ENCODE assay signal across 1 cellular context in the genomic region with DNA sequence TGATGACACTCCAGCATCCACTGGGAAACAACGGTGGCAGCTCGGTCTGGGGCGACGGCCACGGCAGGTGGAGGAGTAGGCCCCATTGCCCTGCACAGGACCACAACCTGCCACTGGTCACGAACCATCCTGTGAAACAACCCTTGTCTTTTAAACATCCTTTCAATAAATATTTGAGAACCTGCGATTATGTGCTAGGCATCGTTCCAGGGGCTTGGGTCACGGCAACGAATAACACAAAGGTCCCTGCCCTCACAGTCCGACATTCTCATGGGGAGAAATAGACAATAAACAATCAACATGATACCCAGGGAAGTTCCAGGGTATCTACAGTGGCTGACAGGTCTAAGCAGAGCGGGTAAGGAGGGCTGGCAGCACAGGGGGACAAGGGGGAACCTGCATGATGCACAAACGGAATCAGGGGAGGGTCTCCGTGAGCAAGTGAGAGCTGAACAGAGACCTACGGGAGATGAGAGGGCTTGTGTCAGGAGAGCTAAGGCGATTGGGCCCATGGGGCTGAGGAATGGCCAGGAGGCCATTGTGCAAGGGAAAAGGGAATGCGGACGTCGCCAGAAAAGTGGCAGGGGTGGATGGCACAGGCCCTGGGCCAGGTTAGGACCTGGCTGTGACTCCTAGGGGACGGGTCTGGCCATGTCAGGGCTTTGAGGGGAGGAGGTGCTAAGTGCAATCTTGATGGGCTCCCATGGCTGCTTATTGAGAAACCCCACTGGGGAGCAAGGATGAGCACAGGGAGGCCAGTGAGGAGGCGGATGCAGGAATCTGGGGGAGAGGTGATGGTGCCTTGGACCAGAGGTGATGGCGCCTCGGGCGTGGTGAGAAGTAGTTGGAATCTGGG.
A peak's percentile ranks its signal among the peaks of the same experiment; 100 is the strongest.
TF ChIP-seq lines count a peak whose summit lies in the region.

No MANE protein-coding gene starts in this region.

TF ChIP-seq in HepG2, 621 proteins besides CTCF, POLR2A, EP300 and RAD21 (continued from another document and continues in another):
- TF ChIP-seq, protein P1, sequence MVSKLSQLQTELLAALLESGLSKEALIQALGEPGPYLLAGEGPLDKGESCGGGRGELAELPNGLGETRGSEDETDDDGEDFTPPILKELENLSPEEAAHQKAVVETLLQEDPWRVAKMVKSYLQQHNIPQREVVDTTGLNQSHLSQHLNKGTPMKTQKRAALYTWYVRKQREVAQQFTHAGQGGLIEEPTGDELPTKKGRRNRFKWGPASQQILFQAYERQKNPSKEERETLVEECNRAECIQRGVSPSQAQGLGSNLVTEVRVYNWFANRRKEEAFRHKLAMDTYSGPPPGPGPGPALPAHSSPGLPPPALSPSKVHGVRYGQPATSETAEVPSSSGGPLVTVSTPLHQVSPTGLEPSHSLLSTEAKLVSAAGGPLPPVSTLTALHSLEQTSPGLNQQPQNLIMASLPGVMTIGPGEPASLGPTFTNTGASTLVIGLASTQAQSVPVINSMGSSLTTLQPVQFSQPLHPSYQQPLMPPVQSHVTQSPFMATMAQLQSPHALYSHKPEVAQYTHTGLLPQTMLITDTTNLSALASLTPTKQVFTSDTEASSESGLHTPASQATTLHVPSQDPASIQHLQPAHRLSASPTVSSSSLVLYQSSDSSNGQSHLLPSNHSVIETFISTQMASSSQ (IDR thresholded peaks at IDR 0.05; ENCODE audit: low read depth): no peak
- TF ChIP-seq, protein P1 (CRISPR knock-in tag; IDR thresholded peaks at IDR 0.05; ENCODE audit: borderline replicate concordance): no peak
- TF ChIP-seq CCDC6 (CRISPR knock-in tag; IDR thresholded peaks at IDR 0.05) (no peak), ZBTB7B (CRISPR knock-in tag; IDR thresholded peaks at IDR 0.05) (no peak), HES4 (CRISPR knock-in tag; IDR thresholded peaks at IDR 0.05; ENCODE audit: borderline replicate concordance) (no peak), ARNT (IDR thresholded peaks at IDR 0.05) (no peak), TARDBP (CRISPR knock-in tag; IDR thresholded peaks at IDR 0.05) (0 out of 2 replicates have a peak, but pooled peaks have one; percentile 19), RELA (CRISPR knock-in tag; IDR thresholded peaks at IDR 0.05) (no peak), ZNF598 (CRISPR knock-in tag; IDR thresholded peaks at IDR 0.05; ENCODE audit: borderline replicate concordance) (no peak), ZBTB8A (CRISPR knock-in tag; IDR thresholded peaks at IDR 0.05; ENCODE audit: borderline replicate concordance, low read depth) (no peak), ZBTB20 (CRISPR knock-in tag; IDR thresholded peaks at IDR 0.05; ENCODE audit: borderline replicate concordance, low read depth) (no peak), PHF20 (CRISPR knock-in tag; IDR thresholded peaks at IDR 0.05) (no peak), AKAP8 (CRISPR knock-in tag; IDR thresholded peaks at IDR 0.05) (no peak), SALL2 (CRISPR knock-in tag; IDR thresholded peaks at IDR 0.05) (no peak), MEIS2 (CRISPR knock-in tag; IDR thresholded peaks at IDR 0.05) (no peak), ATAD3A (CRISPR knock-in tag; IDR thresholded peaks at IDR 0.05) (no peak), CEBPB (IDR thresholded peaks at IDR 0.05; ENCODE audit: borderline replicate concordance, low read depth, low read length) (no peak), SOX13 (IDR thresholded peaks at IDR 0.05) (peak; percentile 85), SOX13 (CRISPR knock-in tag; conservative IDR thresholded peaks at IDR 0.05 in 1 of 2, IDR thresholded peaks at IDR 0.05 in 1 of 2) (peak in 1 of 2 experiments; percentile 94; a peak in 2 of 4 replicates), SPEN (CRISPR knock-in tag; IDR thresholded peaks at IDR 0.05; ENCODE audit: low read depth) (0 out of 2 replicates have a peak, but pooled peaks have one; percentile 31), ERF (CRISPR knock-in tag; IDR thresholded peaks at IDR 0.05) (no peak), NPAS2 (CRISPR knock-in tag; IDR thresholded peaks at IDR 0.05; ENCODE audit: borderline replicate concordance) (no peak), JUNB (CRISPR knock-in tag; IDR thresholded peaks at IDR 0.05; ENCODE audit: borderline replicate concordance) (no peak), GTF2F1 (IDR thresholded peaks at IDR 0.05; ENCODE audit: low read length) (no peak), ZNF232 (CRISPR knock-in tag; IDR thresholded peaks at IDR 0.05; ENCODE audit: borderline replicate concordance) (no peak), ZNF564 (CRISPR knock-in tag; IDR thresholded peaks at IDR 0.05) (no peak), ZNF367 (CRISPR knock-in tag; IDR thresholded peaks at IDR 0.05; ENCODE audit: borderline replicate concordance) (no peak), MTF1 (CRISPR knock-in tag; IDR thresholded peaks at IDR 0.05) (no peak), ZNF782 (CRISPR knock-in tag; IDR thresholded peaks at IDR 0.05; ENCODE audit: borderline replicate concordance) (no peak), POGZ (CRISPR knock-in tag; IDR thresholded peaks at IDR 0.05) (no peak)
- TF ChIP-seq, protein P2, sequence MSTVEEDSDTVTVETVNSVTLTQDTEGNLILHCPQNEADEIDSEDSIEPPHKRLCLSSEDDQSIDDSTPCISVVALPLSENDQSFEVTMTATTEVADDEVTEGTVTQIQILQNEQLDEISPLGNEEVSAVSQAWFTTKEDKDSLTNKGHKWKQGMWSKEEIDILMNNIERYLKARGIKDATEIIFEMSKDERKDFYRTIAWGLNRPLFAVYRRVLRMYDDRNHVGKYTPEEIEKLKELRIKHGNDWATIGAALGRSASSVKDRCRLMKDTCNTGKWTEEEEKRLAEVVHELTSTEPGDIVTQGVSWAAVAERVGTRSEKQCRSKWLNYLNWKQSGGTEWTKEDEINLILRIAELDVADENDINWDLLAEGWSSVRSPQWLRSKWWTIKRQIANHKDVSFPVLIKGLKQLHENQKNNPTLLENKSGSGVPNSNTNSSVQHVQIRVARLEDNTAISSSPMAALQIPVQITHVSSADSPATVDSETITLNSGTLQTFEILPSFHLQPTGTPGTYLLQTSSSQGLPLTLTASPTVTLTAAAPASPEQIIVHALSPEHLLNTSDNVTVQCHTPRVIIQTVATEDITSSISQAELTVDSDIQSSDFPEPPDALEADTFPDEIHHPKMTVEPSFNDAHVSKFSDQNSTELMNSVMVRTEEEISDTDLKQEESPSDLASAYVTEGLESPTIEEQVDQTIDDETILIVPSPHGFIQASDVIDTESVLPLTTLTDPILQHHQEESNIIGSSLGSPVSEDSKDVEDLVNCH (CRISPR knock-in tag; IDR thresholded peaks at IDR 0.05): no peak
- TF ChIP-seq, protein P3, sequence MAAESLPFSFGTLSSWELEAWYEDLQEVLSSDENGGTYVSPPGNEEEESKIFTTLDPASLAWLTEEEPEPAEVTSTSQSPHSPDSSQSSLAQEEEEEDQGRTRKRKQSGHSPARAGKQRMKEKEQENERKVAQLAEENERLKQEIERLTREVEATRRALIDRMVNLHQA (CRISPR knock-in tag; IDR thresholded peaks at IDR 0.05): no peak
- TF ChIP-seq, protein P4, sequence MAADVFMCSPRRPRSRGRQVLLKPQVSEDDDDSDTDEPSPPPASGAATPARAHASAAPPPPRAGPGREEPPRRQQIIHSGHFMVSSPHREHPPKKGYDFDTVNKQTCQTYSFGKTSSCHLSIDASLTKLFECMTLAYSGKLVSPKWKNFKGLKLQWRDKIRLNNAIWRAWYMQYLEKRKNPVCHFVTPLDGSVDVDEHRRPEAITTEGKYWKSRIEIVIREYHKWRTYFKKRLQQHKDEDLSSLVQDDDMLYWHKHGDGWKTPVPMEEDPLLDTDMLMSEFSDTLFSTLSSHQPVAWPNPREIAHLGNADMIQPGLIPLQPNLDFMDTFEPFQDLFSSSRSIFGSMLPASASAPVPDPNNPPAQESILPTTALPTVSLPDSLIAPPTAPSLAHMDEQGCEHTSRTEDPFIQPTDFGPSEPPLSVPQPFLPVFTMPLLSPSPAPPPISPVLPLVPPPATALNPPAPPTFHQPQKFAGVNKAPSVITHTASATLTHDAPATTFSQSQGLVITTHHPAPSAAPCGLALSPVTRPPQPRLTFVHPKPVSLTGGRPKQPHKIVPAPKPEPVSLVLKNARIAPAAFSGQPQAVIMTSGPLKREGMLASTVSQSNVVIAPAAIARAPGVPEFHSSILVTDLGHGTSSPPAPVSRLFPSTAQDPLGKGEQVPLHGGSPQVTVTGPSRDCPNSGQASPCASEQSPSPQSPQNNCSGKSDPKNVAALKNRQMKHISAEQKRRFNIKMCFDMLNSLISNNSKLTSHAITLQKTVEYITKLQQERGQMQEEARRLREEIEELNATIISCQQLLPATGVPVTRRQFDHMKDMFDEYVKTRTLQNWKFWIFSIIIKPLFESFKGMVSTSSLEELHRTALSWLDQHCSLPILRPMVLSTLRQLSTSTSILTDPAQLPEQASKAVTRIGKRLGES (CRISPR knock-in tag; IDR thresholded peaks at IDR 0.05; ENCODE audit: borderline replicate concordance): no peak
- TF ChIP-seq, protein P5, sequence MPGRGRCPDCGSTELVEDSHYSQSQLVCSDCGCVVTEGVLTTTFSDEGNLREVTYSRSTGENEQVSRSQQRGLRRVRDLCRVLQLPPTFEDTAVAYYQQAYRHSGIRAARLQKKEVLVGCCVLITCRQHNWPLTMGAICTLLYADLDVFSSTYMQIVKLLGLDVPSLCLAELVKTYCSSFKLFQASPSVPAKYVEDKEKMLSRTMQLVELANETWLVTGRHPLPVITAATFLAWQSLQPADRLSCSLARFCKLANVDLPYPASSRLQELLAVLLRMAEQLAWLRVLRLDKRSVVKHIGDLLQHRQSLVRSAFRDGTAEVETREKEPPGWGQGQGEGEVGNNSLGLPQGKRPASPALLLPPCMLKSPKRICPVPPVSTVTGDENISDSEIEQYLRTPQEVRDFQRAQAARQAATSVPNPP (CRISPR knock-in tag; IDR thresholded peaks at IDR 0.05): no peak
- TF ChIP-seq, protein P6, sequence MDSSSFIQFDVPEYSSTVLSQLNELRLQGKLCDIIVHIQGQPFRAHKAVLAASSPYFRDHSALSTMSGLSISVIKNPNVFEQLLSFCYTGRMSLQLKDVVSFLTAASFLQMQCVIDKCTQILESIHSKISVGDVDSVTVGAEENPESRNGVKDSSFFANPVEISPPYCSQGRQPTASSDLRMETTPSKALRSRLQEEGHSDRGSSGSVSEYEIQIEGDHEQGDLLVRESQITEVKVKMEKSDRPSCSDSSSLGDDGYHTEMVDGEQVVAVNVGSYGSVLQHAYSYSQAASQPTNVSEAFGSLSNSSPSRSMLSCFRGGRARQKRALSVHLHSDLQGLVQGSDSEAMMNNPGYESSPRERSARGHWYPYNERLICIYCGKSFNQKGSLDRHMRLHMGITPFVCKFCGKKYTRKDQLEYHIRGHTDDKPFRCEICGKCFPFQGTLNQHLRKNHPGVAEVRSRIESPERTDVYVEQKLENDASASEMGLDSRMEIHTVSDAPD (CRISPR knock-in tag; IDR thresholded peaks at IDR 0.05): no peak
- TF ChIP-seq, protein P7, sequence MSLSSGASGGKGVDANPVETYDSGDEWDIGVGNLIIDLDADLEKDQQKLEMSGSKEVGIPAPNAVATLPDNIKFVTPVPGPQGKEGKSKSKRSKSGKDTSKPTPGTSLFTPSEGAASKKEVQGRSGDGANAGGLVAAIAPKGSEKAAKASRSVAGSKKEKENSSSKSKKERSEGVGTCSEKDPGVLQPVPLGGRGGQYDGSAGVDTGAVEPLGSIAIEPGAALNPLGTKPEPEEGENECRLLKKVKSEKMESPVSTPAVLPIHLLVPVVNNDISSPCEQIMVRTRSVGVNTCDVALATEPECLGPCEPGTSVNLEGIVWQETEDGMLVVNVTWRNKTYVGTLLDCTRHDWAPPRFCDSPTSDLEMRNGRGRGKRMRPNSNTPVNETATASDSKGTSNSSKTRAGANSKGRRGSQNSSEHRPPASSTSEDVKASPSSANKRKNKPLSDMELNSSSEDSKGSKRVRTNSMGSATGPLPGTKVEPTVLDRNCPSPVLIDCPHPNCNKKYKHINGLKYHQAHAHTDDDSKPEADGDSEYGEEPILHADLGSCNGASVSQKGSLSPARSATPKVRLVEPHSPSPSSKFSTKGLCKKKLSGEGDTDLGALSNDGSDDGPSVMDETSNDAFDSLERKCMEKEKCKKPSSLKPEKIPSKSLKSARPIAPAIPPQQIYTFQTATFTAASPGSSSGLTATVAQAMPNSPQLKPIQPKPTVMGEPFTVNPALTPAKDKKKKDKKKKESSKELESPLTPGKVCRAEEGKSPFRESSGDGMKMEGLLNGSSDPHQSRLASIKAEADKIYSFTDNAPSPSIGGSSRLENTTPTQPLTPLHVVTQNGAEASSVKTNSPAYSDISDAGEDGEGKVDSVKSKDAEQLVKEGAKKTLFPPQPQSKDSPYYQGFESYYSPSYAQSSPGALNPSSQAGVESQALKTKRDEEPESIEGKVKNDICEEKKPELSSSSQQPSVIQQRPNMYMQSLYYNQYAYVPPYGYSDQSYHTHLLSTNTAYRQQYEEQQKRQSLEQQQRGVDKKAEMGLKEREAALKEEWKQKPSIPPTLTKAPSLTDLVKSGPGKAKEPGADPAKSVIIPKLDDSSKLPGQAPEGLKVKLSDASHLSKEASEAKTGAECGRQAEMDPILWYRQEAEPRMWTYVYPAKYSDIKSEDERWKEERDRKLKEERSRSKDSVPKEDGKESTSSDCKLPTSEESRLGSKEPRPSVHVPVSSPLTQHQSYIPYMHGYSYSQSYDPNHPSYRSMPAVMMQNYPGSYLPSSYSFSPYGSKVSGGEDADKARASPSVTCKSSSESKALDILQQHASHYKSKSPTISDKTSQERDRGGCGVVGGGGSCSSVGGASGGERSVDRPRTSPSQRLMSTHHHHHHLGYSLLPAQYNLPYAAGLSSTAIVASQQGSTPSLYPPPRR (CRISPR knock-in tag; IDR thresholded peaks at IDR 0.05; ENCODE audit: borderline replicate concordance): peak; percentile 76; the same call in 1 of the 2 replicates
- TF ChIP-seq, protein P8, sequence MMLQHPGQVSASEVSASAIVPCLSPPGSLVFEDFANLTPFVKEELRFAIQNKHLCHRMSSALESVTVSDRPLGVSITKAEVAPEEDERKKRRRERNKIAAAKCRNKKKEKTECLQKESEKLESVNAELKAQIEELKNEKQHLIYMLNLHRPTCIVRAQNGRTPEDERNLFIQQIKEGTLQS (CRISPR knock-in tag; IDR thresholded peaks at IDR 0.05): no peak
- TF ChIP-seq, protein P9, sequence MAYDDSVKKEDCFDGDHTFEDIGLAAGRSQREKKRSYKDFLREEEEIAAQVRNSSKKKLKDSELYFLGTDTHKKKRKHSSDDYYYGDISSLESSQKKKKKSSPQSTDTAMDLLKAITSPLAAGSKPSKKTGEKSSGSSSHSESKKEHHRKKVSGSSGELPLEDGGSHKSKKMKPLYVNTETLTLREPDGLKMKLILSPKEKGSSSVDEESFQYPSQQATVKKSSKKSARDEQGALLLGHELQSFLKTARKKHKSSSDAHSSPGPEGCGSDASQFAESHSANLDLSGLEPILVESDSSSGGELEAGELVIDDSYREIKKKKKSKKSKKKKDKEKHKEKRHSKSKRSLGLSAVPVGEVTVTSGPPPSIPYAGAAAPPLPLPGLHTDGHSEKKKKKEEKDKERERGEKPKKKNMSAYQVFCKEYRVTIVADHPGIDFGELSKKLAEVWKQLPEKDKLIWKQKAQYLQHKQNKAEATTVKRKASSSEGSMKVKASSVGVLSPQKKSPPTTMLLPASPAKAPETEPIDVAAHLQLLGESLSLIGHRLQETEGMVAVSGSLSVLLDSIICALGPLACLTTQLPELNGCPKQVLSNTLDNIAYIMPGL (CRISPR knock-in tag; IDR thresholded peaks at IDR 0.05; ENCODE audit: borderline replicate concordance in 1 of 2, low read depth in 1 of 2): no peak
